In the genomic region with DNA sequence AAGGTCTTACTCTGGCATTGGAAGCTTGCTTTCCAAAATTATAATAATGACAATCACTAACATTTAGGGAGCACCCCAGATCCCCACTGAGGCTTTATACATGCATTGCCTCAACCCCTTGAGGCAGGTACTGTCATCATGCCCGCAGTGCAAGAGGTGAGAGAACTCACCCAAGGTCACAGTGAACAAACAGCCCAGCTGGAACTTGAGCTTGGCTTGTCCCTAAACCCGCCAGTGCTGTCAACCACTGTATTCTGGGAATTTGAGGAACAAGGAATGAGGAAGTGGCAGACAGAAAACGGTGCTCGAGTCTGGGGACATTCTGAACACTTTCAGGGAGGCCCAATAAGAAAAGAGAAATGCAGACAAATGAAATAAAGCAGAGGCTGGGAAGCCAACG, we compare ENCODE assay signal across 1 cellular context.
TF ChIP-seq lines count a peak whose summit lies in the region.

No MANE protein-coding gene starts in this region.

TF ChIP-seq in HepG2, 621 proteins besides CTCF, POLR2A, EP300 and RAD21 (continued from another document and continues in another):
- TF ChIP-seq, protein P1, sequence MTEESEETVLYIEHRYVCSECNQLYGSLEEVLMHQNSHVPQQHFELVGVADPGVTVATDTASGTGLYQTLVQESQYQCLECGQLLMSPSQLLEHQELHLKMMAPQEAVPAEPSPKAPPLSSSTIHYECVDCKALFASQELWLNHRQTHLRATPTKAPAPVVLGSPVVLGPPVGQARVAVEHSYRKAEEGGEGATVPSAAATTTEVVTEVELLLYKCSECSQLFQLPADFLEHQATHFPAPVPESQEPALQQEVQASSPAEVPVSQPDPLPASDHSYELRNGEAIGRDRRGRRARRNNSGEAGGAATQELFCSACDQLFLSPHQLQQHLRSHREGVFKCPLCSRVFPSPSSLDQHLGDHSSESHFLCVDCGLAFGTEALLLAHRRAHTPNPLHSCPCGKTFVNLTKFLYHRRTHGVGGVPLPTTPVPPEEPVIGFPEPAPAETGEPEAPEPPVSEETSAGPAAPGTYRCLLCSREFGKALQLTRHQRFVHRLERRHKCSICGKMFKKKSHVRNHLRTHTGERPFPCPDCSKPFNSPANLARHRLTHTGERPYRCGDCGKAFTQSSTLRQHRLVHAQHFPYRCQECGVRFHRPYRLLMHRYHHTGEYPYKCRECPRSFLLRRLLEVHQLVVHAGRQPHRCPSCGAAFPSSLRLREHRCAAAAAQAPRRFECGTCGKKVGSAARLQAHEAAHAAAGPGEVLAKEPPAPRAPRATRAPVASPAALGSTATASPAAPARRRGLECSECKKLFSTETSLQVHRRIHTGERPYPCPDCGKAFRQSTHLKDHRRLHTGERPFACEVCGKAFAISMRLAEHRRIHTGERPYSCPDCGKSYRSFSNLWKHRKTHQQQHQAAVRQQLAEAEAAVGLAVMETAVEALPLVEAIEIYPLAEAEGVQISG (CRISPR knock-in tag; IDR thresholded peaks at IDR 0.05), result 0 out of 2 replicates have a peak, but pooled peaks have one; percentile 32
- TF ChIP-seq KLF11 (CRISPR knock-in tag; IDR thresholded peaks at IDR 0.05) (no peak), GATAD2A (CRISPR knock-in tag; IDR thresholded peaks at IDR 0.05) (peak; percentile 52; the same call in 1 of the 2 replicates), TBL1XR1 (IDR thresholded peaks at IDR 0.05; ENCODE audit: borderline replicate concordance, low read length, partially characterized antibody) (peak; percentile 97), ZC3H4 (CRISPR knock-in tag; IDR thresholded peaks at IDR 0.05; ENCODE audit: borderline replicate concordance) (no peak), ZNF263 (CRISPR knock-in tag; IDR thresholded peaks at IDR 0.05) (peak; percentile 67), PHF20 (CRISPR knock-in tag; IDR thresholded peaks at IDR 0.05) (peak; percentile 27; the same call in 1 of the 2 replicates), ARID5B (CRISPR knock-in tag; IDR thresholded peaks at IDR 0.05) (peak; percentile 81), ZNF264 (CRISPR knock-in tag; IDR thresholded peaks at IDR 0.05) (peak; percentile 22; the same call in 1 of the 2 replicates), NR2F1 (CRISPR knock-in tag; IDR thresholded peaks at IDR 0.05) (peak; percentile 72 to 77; a peak in 3 of 4 replicates), SOX13 (IDR thresholded peaks at IDR 0.05) (no peak), SOX13 (CRISPR knock-in tag; conservative IDR thresholded peaks at IDR 0.05 in 1 of 2, IDR thresholded peaks at IDR 0.05 in 1 of 2) (peak in 1 of 2 experiments; percentile 54; a peak in 1 of 4 replicates), IRF2 (CRISPR knock-in tag; IDR thresholded peaks at IDR 0.05) (peak; percentile 53; the same call in 1 of the 2 replicates), ESRRA (CRISPR knock-in tag; IDR thresholded peaks at IDR 0.05; ENCODE audit: low read depth) (0 out of 2 replicates have a peak, but pooled peaks have one; percentile 47), PHF5A (CRISPR knock-in tag; IDR thresholded peaks at IDR 0.05; ENCODE audit: low read depth, unreplicated experiment) (no peak), RXRB (CRISPR knock-in tag; IDR thresholded peaks at IDR 0.05; ENCODE audit: borderline replicate concordance) (peak; percentile 79), KLF16 (CRISPR knock-in tag; IDR thresholded peaks at IDR 0.05) (0 out of 4 replicates have a peak, but pooled peaks of 1 of the 2 experiments have one; percentile 26), ZNF552 (CRISPR knock-in tag; IDR thresholded peaks at IDR 0.05; ENCODE audit: borderline replicate concordance) (no peak), ZSCAN12 (CRISPR knock-in tag; IDR thresholded peaks at IDR 0.05) (no peak), ZKSCAN5 (CRISPR knock-in tag; IDR thresholded peaks at IDR 0.05) (peak; percentile 66; the same call in 1 of the 2 replicates), BORCS8-MEF2B (CRISPR knock-in tag; IDR thresholded peaks at IDR 0.05) (no peak), JDP2 (CRISPR knock-in tag; IDR thresholded peaks at IDR 0.05; ENCODE audit: borderline replicate concordance) (no peak), HIVEP1 (CRISPR knock-in tag; IDR thresholded peaks at IDR 0.05) (no peak), NR1H2 (CRISPR knock-in tag; IDR thresholded peaks at IDR 0.05; ENCODE audit: borderline replicate concordance, low read depth) (no peak), ELF3 (CRISPR knock-in tag; IDR thresholded peaks at IDR 0.05) (peak; percentile 99), ELF1 (CRISPR knock-in tag; IDR thresholded peaks at IDR 0.05) (peak; percentile 94), ZUFSP (CRISPR knock-in tag; IDR thresholded peaks at IDR 0.05; ENCODE audit: borderline replicate concordance) (no peak), ERF (CRISPR knock-in tag; IDR thresholded peaks at IDR 0.05) (0 out of 2 replicates have a peak, but pooled peaks have one; percentile 33)
- TF ChIP-seq, protein P2, sequence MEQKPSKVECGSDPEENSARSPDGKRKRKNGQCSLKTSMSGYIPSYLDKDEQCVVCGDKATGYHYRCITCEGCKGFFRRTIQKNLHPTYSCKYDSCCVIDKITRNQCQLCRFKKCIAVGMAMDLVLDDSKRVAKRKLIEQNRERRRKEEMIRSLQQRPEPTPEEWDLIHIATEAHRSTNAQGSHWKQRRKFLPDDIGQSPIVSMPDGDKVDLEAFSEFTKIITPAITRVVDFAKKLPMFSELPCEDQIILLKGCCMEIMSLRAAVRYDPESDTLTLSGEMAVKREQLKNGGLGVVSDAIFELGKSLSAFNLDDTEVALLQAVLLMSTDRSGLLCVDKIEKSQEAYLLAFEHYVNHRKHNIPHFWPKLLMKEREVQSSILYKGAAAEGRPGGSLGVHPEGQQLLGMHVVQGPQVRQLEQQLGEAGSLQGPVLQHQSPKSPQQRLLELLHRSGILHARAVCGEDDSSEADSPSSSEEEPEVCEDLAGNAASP (CRISPR knock-in tag; IDR thresholded peaks at IDR 0.05; ENCODE audit: borderline replicate concordance), result peak; percentile 83; the same call in 1 of the 2 replicates
- TF ChIP-seq, protein P3, sequence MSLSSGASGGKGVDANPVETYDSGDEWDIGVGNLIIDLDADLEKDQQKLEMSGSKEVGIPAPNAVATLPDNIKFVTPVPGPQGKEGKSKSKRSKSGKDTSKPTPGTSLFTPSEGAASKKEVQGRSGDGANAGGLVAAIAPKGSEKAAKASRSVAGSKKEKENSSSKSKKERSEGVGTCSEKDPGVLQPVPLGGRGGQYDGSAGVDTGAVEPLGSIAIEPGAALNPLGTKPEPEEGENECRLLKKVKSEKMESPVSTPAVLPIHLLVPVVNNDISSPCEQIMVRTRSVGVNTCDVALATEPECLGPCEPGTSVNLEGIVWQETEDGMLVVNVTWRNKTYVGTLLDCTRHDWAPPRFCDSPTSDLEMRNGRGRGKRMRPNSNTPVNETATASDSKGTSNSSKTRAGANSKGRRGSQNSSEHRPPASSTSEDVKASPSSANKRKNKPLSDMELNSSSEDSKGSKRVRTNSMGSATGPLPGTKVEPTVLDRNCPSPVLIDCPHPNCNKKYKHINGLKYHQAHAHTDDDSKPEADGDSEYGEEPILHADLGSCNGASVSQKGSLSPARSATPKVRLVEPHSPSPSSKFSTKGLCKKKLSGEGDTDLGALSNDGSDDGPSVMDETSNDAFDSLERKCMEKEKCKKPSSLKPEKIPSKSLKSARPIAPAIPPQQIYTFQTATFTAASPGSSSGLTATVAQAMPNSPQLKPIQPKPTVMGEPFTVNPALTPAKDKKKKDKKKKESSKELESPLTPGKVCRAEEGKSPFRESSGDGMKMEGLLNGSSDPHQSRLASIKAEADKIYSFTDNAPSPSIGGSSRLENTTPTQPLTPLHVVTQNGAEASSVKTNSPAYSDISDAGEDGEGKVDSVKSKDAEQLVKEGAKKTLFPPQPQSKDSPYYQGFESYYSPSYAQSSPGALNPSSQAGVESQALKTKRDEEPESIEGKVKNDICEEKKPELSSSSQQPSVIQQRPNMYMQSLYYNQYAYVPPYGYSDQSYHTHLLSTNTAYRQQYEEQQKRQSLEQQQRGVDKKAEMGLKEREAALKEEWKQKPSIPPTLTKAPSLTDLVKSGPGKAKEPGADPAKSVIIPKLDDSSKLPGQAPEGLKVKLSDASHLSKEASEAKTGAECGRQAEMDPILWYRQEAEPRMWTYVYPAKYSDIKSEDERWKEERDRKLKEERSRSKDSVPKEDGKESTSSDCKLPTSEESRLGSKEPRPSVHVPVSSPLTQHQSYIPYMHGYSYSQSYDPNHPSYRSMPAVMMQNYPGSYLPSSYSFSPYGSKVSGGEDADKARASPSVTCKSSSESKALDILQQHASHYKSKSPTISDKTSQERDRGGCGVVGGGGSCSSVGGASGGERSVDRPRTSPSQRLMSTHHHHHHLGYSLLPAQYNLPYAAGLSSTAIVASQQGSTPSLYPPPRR (CRISPR knock-in tag; IDR thresholded peaks at IDR 0.05; ENCODE audit: borderline replicate concordance), result 0 out of 2 replicates have a peak, but pooled peaks have one; percentile 21
- TF ChIP-seq, protein P4, sequence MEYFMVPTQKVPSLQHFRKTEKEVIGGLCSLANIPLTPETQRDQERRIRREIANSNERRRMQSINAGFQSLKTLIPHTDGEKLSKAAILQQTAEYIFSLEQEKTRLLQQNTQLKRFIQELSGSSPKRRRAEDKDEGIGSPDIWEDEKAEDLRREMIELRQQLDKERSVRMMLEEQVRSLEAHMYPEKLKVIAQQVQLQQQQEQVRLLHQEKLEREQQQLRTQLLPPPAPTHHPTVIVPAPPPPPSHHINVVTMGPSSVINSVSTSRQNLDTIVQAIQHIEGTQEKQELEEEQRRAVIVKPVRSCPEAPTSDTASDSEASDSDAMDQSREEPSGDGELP (IDR thresholded peaks at IDR 0.05; ENCODE audit: borderline replicate concordance, low read depth), result peak; percentile 28; the same call in 1 of the 2 replicates
- TF ChIP-seq, protein P5, sequence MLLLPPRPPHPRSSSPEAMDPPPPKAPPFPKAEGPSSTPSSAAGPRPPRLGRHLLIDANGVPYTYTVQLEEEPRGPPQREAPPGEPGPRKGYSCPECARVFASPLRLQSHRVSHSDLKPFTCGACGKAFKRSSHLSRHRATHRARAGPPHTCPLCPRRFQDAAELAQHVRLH (CRISPR knock-in tag; IDR thresholded peaks at IDR 0.05; ENCODE audit: borderline replicate concordance, low read depth), result 0 out of 2 replicates have a peak, but pooled peaks have one; percentile 22
- TF ChIP-seq, protein P6, sequence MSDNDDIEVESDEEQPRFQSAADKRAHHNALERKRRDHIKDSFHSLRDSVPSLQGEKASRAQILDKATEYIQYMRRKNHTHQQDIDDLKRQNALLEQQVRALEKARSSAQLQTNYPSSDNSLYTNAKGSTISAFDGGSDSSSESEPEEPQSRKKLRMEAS (IDR thresholded peaks at IDR 0.05), result peak; percentile 38; the same call in 1 of the 2 replicates
- TF ChIP-seq, protein P7, sequence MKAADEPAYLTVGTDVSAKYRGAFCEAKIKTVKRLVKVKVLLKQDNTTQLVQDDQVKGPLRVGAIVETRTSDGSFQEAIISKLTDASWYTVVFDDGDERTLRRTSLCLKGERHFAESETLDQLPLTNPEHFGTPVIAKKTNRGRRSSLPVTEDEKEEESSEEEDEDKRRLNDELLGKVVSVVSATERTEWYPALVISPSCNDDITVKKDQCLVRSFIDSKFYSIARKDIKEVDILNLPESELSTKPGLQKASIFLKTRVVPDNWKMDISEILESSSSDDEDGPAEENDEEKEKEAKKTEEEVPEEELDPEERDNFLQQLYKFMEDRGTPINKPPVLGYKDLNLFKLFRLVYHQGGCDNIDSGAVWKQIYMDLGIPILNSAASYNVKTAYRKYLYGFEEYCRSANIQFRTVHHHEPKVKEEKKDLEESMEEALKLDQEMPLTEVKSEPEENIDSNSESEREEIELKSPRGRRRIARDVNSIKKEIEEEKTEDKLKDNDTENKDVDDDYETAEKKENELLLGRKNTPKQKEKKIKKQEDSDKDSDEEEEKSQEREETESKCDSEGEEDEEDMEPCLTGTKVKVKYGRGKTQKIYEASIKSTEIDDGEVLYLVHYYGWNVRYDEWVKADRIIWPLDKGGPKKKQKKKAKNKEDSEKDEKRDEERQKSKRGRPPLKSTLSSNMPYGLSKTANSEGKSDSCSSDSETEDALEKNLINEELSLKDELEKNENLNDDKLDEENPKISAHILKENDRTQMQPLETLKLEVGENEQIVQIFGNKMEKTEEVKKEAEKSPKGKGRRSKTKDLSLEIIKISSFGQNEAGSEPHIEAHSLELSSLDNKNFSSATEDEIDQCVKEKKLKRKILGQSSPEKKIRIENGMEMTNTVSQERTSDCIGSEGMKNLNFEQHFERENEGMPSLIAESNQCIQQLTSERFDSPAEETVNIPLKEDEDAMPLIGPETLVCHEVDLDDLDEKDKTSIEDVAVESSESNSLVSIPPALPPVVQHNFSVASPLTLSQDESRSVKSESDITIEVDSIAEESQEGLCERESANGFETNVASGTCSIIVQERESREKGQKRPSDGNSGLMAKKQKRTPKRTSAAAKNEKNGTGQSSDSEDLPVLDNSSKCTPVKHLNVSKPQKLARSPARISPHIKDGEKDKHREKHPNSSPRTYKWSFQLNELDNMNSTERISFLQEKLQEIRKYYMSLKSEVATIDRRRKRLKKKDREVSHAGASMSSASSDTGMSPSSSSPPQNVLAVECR (CRISPR knock-in tag; IDR thresholded peaks at IDR 0.05; ENCODE audit: borderline replicate concordance), result peak; percentile 24; the same call in 1 of the 2 replicates
